In genomic region chrX:8672176-8672575, GRCh38 we compare ENCODE assay signal across 1 cellular context.
TF ChIP-seq lines count a peak whose summit lies in the region.

No MANE protein-coding gene starts in this region.

TF ChIP-seq in GM23338, 12 proteins besides CTCF, POLR2A, EP300 and RAD21 (continued from another document):
- TF ChIP-seq, protein P1, sequence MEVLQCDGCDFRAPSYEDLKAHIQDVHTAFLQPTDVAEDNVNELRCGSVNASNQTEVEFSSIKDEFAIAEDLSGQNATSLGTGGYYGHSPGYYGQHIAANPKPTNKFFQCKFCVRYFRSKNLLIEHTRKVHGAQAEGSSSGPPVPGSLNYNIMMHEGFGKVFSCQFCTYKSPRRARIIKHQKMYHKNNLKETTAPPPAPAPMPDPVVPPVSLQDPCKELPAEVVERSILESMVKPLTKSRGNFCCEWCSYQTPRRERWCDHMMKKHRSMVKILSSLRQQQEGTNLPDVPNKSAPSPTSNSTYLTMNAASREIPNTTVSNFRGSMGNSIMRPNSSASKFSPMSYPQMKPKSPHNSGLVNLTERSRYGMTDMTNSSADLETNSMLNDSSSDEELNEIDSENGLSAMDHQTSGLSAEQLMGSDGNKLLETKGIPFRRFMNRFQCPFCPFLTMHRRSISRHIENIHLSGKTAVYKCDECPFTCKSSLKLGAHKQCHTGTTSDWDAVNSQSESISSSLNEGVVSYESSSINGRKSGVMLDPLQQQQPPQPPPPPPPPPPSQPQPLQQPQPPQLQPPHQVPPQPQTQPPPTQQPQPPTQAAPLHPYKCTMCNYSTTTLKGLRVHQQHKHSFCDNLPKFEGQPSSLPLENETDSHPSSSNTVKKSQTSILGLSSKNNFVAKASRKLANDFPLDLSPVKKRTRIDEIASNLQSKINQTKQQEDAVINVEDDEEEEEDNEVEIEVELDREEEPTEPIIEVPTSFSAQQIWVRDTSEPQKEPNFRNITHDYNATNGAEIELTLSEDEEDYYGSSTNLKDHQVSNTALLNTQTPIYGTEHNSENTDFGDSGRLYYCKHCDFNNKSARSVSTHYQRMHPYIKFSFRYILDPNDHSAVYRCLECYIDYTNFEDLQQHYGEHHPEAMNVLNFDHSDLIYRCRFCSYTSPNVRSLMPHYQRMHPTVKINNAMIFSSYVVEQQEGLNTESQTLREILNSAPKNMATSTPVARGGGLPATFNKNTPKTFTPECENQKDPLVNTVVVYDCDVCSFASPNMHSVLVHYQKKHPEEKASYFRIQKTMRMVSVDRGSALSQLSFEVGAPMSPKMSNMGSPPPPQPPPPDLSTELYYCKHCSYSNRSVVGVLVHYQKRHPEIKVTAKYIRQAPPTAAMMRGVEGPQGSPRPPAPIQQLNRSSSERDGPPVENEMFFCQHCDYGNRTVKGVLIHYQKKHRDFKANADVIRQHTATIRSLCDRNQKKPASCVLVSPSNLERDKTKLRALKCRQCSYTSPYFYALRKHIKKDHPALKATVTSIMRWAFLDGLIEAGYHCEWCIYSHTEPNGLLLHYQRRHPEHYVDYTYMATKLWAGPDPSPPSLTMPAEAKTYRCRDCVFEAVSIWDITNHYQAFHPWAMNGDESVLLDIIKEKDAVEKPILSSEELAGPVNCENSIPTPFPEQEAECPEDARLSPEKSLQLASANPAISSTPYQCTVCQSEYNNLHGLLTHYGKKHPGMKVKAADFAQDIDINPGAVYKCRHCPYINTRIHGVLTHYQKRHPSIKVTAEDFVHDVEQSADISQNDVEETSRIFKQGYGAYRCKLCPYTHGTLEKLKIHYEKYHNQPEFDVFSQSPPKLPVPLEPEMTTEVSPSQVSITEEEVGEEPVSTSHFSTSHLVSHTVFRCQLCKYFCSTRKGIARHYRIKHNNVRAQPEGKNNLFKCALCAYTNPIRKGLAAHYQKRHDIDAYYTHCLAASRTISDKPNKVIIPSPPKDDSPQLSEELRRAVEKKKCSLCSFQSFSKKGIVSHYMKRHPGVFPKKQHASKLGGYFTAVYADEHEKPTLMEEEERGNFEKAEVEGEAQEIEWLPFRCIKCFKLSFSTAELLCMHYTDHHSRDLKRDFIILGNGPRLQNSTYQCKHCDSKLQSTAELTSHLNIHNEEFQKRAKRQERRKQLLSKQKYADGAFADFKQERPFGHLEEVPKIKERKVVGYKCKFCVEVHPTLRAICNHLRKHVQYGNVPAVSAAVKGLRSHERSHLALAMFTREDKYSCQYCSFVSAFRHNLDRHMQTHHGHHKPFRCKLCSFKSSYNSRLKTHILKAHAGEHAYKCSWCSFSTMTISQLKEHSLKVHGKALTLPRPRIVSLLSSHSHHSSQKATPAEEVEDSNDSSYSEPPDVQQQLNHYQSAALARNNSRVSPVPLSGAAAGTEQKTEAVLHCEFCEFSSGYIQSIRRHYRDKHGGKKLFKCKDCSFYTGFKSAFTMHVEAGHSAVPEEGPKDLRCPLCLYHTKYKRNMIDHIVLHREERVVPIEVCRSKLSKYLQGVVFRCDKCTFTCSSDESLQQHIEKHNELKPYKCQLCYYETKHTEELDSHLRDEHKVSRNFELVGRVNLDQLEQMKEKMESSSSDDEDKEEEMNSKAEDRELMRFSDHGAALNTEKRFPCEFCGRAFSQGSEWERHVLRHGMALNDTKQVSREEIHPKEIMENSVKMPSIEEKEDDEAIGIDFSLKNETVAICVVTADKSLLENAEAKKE (CRISPR knock-in tag; IDR thresholded peaks at IDR 0.05), result no peak
- no peak for TF ChIP-seq POLR2AphosphoS5 (IDR thresholded peaks at IDR 0.05; ENCODE audit: low read depth)
- TF ChIP-seq CREB1 (CRISPR knock-in tag; IDR thresholded peaks at IDR 0.05; ENCODE audit: low read depth), result no peak
- TF ChIP-seq ZNF114 (CRISPR knock-in tag; IDR thresholded peaks at IDR 0.05), result no peak
- TF ChIP-seq ETS1 (IDR thresholded peaks at IDR 0.05), result no peak
- TF ChIP-seq STAT1 (IDR thresholded peaks at IDR 0.05; ENCODE audit: unreplicated experiment), result no peak
- no peak for TF ChIP-seq EZH2 (IDR thresholded peaks at IDR 0.05; ENCODE audit: low read depth, unreplicated experiment)
- no peak for TF ChIP-seq REST (IDR thresholded peaks at IDR 0.05; ENCODE audit: unreplicated experiment)
